In genomic region chr4:67520141-67520540, GRCh38 we compare ENCODE assay signal across 1 cellular context.
TF ChIP-seq lines count a peak whose summit lies in the region.

No MANE protein-coding gene starts in this region.

TF ChIP-seq in K562, 482 proteins besides CTCF, POLR2A, EP300 and RAD21 (continued from another document):
- TF ChIP-seq ZFP91 (CRISPR knock-in tag; IDR thresholded peaks at IDR 0.05), result no peak
- TF ChIP-seq, protein P1, sequence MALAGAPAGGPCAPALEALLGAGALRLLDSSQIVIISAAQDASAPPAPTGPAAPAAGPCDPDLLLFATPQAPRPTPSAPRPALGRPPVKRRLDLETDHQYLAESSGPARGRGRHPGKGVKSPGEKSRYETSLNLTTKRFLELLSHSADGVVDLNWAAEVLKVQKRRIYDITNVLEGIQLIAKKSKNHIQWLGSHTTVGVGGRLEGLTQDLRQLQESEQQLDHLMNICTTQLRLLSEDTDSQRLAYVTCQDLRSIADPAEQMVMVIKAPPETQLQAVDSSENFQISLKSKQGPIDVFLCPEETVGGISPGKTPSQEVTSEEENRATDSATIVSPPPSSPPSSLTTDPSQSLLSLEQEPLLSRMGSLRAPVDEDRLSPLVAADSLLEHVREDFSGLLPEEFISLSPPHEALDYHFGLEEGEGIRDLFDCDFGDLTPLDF (CRISPR knock-in tag; IDR thresholded peaks at IDR 0.05), result no peak
